Comparison of ENCODE assay signal across 20 cellular contexts in the genomic region with DNA sequence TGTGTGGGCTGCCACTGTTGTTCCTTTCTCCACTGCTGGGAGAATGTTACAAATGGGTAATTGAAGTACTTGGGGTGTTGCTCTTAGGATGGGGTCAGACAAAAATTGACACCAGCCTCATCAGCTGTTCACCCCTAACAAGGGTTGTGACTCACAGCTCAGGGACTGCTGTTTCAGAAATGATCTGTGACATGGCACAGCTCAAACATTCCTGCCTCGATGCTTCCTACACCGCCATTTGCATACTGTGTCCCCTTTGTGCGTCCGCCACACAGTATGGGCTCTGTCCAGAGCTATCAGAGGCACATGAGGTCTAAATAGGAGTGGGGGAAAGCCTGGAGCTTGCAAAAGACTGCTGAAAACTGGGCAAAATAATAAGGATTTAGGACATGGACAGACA. TPM values are rescaled to one million over a fixed set of nuclear protein-coding genes. Genes with fewer than 3 reads are reported as not detected.
A peak's percentile ranks its signal among the peaks of the same experiment; 100 is the strongest.
DNase-seq lines count a peak whose midpoint lies in the region; ATAC-seq, FAIRE-seq and TF ChIP-seq lines count a peak whose summit lies in the region.
"Had no signal": no experiment of that assay in that cellular context is flagged by ENCODE, and none has a peak within 500 bp of the region (broad histone marks: within the 10 kb centered on the region; RNA-seq: fewer than 3 reads in every experiment).

No MANE protein-coding gene starts in this region.

- intact Hi-C loops in CD8-positive, alpha-beta T cell (cut with DNase I, micrococcal nuclease), result no loop called here
- intact Hi-C loops in left ventricle myocardium inferior (cut with micrococcal nuclease), result no loop called here

- H3K27me3 Mint-ChIP-seq in CD8-positive, alpha-beta T cell (ENCODE audit: low read depth), result no peaks in the 10 kb centered on the region
- H3K27me3 Mint-ChIP-seq in HFFc6 (ENCODE audit: insufficient read depth) (peaks cover 1% of the 10 kb centered on the region; the same call in 1 of the 2 replicates), neural crest cell (ENCODE audit: low read depth) (peaks cover 2% of the 10 kb centered on the region)
- H3K27me3 Mint-ChIP-seq: activated B cell treated with CpG ODN at 0.5 μM for 24 hours; activated naive CD8-positive, alpha-beta T cell treated with anti-CD3 and anti-CD28 coated beads for 36 hours; IgD-negative memory B cell had no signal

- peaks cover 3% of the 10 kb centered on the region for H3K4me1 ChIP-seq in CD8-positive, alpha-beta T cell (ENCODE audit: insufficient read depth, low read length)
- peaks cover 51% of the 10 kb centered on the region for H3K4me1 ChIP-seq in left ventricle myocardium inferior
- H3K4me1 ChIP-seq: ascending aorta, BLaER1 had no signal

- H3K27ac ChIP-seq in CD8-positive, alpha-beta T cell (ENCODE audit: low read depth, low read length), result no peak overlapping the region
- peak overlapping the region; percentile 84 for H3K27ac ChIP-seq in left ventricle myocardium inferior (replicated peaks)
- H3K27ac ChIP-seq: ascending aorta, BLaER1, thoracic aorta had no signal

- H3K9me3 Mint-ChIP-seq in CD8-positive, alpha-beta T cell, result no peaks in the 10 kb centered on the region
- no peaks in the 10 kb centered on the region for H3K9me3 Mint-ChIP-seq in HFFc6
- peaks cover 3% of the 10 kb centered on the region for H3K9me3 Mint-ChIP-seq in neural crest cell
- H3K9me3 Mint-ChIP-seq: activated B cell treated with CpG ODN at 0.5 μM for 24 hours; activated naive CD8-positive, alpha-beta T cell treated with anti-CD3 and anti-CD28 coated beads for 36 hours; IgD-negative memory B cell; immature natural killer cell had no signal

- H3K36me3 Mint-ChIP-seq in CD8-positive, alpha-beta T cell, result no peaks in the 10 kb centered on the region
- H3K36me3 Mint-ChIP-seq in HFFc6 (ENCODE audit: low read depth) (no peaks in the 10 kb centered on the region), neural crest cell (ENCODE audit: low read depth) (no peaks in the 10 kb centered on the region)
- H3K36me3 Mint-ChIP-seq: immature natural killer cell had no signal

- no peaks in the 10 kb centered on the region for H3K27me3 ChIP-seq in CD8-positive, alpha-beta T cell (ENCODE audit: insufficient read depth, low read length)
- H3K27me3 ChIP-seq in left ventricle myocardium inferior (ENCODE audit: low read depth), result no peaks in the 10 kb centered on the region
- H3K27me3 ChIP-seq: ascending aorta, BLaER1 had no signal

- no peak for ATAC-seq in CD8-positive, alpha-beta T cell

- H3K4me3 ChIP-seq in CD8-positive, alpha-beta T cell (ENCODE audit: low read depth, low read length), result no peak overlapping the region
- H3K4me3 ChIP-seq in left ventricle myocardium inferior, result no peak overlapping the region
- H3K4me3 ChIP-seq: ascending aorta, BLaER1, thoracic aorta had no signal

- H3K9me3 ChIP-seq in CD8-positive, alpha-beta T cell (ENCODE audit: low read length), result no peaks in the 10 kb centered on the region
- no peaks in the 10 kb centered on the region for H3K9me3 ChIP-seq in left ventricle myocardium inferior (replicated peaks)
- H3K9me3 ChIP-seq: ascending aorta, thoracic aorta had no signal

- CTCF ChIA-PET in CD8-positive, alpha-beta T cell (lab: Charles Lee), result interaction anchor here (0.9 to 3.4 kb wide), 6 partner anchors 12 to 606 kb away, joined by 3 to 18 read pairs (median 4); no protein-coding TSS in a partner anchor

- TF ChIP-seq CTCF in CD8-positive, alpha-beta T cell (IDR thresholded peaks at IDR 0.05), result peak; percentile 9
- TF ChIP-seq CTCF in HFFc6 (IDR thresholded peaks at IDR 0.05) (no peak), left ventricle myocardium inferior (IDR thresholded peaks at IDR 0.05; ENCODE audit: borderline replicate concordance) (no peak), neural crest cell (conservative IDR thresholded peaks at IDR 0.05) (no peak)

- no peak for DNase-seq in CD8-positive, alpha-beta T cell
- no peak for DNase-seq in HFFc6
- no peak for DNase-seq in left ventricle myocardium inferior
- DNase-seq in neural crest cell (ENCODE audit: low read depth, low spot score), result no peak
- DNase-seq in GM19238 (ENCODE audit: insufficient read length, low spot score), result no peak
- DNase-seq in putamen (ENCODE audit: low spot score), result no peak
- no peak for DNase-seq in GM19239 (ENCODE audit: insufficient read length, low spot score)
- no peak for DNase-seq in activated naive CD4-positive, alpha-beta T cell treated with Interleukin-2 at 50 U/mL for 16 hours
- DNase-seq: activated B cell treated with CpG ODN at 0.5 μM for 24 hours; activated CD8-positive, alpha-beta memory T cell treated with anti-CD3 and anti-CD28 coated beads, Interleukin-2, amount 50 U/mL, for 48 hours; activated naive CD8-positive, alpha-beta T cell treated with anti-CD3 and anti-CD28 coated beads for 36 hours; immature natural killer cell; NCI-H2081 treated with DMSO at 0.1 percent for 48 hours; NCI-H82; stimulated activated naive CD4-positive, alpha-beta T cell treated with Interleukin-2 at 50 U/mL for 16 hours; T-helper 9 cell had no signal

- H3K27ac Mint-ChIP-seq in CD8-positive, alpha-beta T cell, result no peak overlapping the region
- peak overlapping the region; percentile 70 for H3K27ac Mint-ChIP-seq in HFFc6
- peak overlapping the region; percentile 46 for H3K27ac Mint-ChIP-seq in neural crest cell (ENCODE audit: unreplicated experiment)
- H3K27ac Mint-ChIP-seq: activated B cell treated with CpG ODN at 0.5 μM for 24 hours; activated naive CD8-positive, alpha-beta T cell treated with anti-CD3 and anti-CD28 coated beads for 36 hours; immature natural killer cell had no signal

- no peaks in the 10 kb centered on the region for H3K36me3 ChIP-seq in CD8-positive, alpha-beta T cell (ENCODE audit: insufficient read depth, low read length)
- H3K36me3 ChIP-seq in left ventricle myocardium inferior, result no peaks in the 10 kb centered on the region
- H3K36me3 ChIP-seq: ascending aorta, BLaER1, thoracic aorta had no signal

- POLR2A ChIA-PET in CD8-positive, alpha-beta T cell (lab: Charles Lee), result no interaction called here

- H3K4me1 Mint-ChIP-seq in CD8-positive, alpha-beta T cell (ENCODE audit: low read depth), result peaks cover 8% of the 10 kb centered on the region
- H3K4me1 Mint-ChIP-seq in HFFc6 (ENCODE audit: low read depth) (peaks cover 53% of the 10 kb centered on the region), neural crest cell (peaks cover 30% of the 10 kb centered on the region)
- H3K4me1 Mint-ChIP-seq: activated B cell treated with CpG ODN at 0.5 μM for 24 hours, IgD-negative memory B cell had no signal

- FAIRE-seq in GM19239 (lab: Jason Lieb, UNC), result no peak

- no peak overlapping the region for H3K4me3 Mint-ChIP-seq in CD8-positive, alpha-beta T cell
- H3K4me3 Mint-ChIP-seq in HFFc6, result no peak overlapping the region
- no peak overlapping the region for H3K4me3 Mint-ChIP-seq in neural crest cell
- H3K4me3 Mint-ChIP-seq: activated B cell treated with CpG ODN at 0.5 μM for 24 hours; activated naive CD8-positive, alpha-beta T cell treated with anti-CD3 and anti-CD28 coated beads for 36 hours; IgD-negative memory B cell; immature natural killer cell had no signal

RNA-seq across cellular contexts. Expression of a gene that starts 43.9 kb away (rescaled TPM):
- 1,000 to 10,000 TPM; 1,161 to 1,206 TPM for total RNA-seq in CD8-positive, alpha-beta T cell
- 10 to 100 TPM; 47.4 to 74.3 (median 65.1) TPM for total RNA-seq in HFFc6 (2021; fragmentation: NEBNext Ultra II Directional; extraction: Animal tissue kit (Norgen Biotek cat#: 25700))
- total RNA-seq in left ventricle myocardium inferior (19.2 TPM), neural crest cell (127 and 136 TPM in 2 replicates)
